ENCODE assay signal across 24 cellular contexts in genomic region chr5:31078931-31079330, GRCh38.
"Had no signal": no experiment of that assay in that cellular context is flagged by ENCODE, and none has a peak within 500 bp of the region (broad histone marks: within the 10 kb centered on the region; RNA-seq: fewer than 3 reads in every experiment).

No MANE protein-coding gene starts in this region.

- H3K27ac ChIP-seq: adrenal gland, ascending aorta, cardiac muscle cell, lower lobe of right lung, right lobe of liver, testis had no signal

- H3K4me3 ChIP-seq: adrenal gland, ascending aorta, cardiac muscle cell, lower lobe of right lung, right lobe of liver, testis had no signal

- DNase-seq: activated CD4-positive, alpha-beta T cell treated with anti-CD3 and anti-CD28 coated beads for 4 hours; activated CD4-positive, alpha-beta T cell treated with anti-CD3 and anti-CD28 coated beads, Interleukin-2, amount 50 U/mL, for 4 hours; activated CD8-positive, alpha-beta memory T cell treated with anti-CD3 and anti-CD28 coated beads for 24 hours; activated effector memory CD4-positive, alpha-beta T cell treated with Interleukin-2 at 50 U/mL for 16 hours; activated naive CD4-positive, alpha-beta T cell treated with Interleukin-2 at 50 U/mL for 16 hours; activated naive CD8-positive, alpha-beta T cell treated with anti-CD3 and anti-CD28 coated beads for 36 hours; adrenal gland; cortex of kidney; kidney glomerular epithelial cell; lower lobe of right lung; mesenchymal stem cell; naive thymus-derived CD8-positive, alpha-beta T cell; posterior cingulate gyrus; right lobe of liver; stimulated activated CD4-positive, alpha-beta T cell treated with anti-CD3 and anti-CD28 coated beads, Interleukin-12 subunit alpha, Interleukin-12 subunit beta, amount 100 ng/mL, for 4 hours; stimulated activated CD4-positive, alpha-beta T cell treated with anti-CD3 and anti-CD28 coated beads, Interleukin-4, amount 100 ng/mL, for 1 hour; stimulated activated naive CD8-positive, alpha-beta T cell treated with anti-CD3 and anti-CD28 coated beads, Interleukin-15, Interleukin-2, amounts not matched to agents 100 U/mL and 50 U/mL, for 24 hours; T-helper 2 cell; testis; trophoblast cell had no signal

- H3K36me3 ChIP-seq: adrenal gland, ascending aorta, cardiac muscle cell, lower lobe of right lung, right lobe of liver had no signal

- H3K9me3 ChIP-seq: adrenal gland, ascending aorta, lower lobe of right lung, right lobe of liver, testis had no signal

- H3K27ac Mint-ChIP-seq: activated naive CD8-positive, alpha-beta T cell treated with anti-CD3 and anti-CD28 coated beads for 36 hours; naive thymus-derived CD8-positive, alpha-beta T cell had no signal

- ATAC-seq: left lobe of liver; lower lobe of right lung; naive thymus-derived CD8-positive, alpha-beta T cell; right lobe of liver; stimulated activated naive CD8-positive, alpha-beta T cell treated with anti-CD3 and anti-CD28 coated beads, Interleukin-15, Interleukin-2, amounts not matched to agents 100 U/mL and 50 U/mL, for 24 hours had no signal

- H3K36me3 Mint-ChIP-seq: activated naive CD8-positive, alpha-beta T cell treated with anti-CD3 and anti-CD28 coated beads for 36 hours; brain; naive thymus-derived CD8-positive, alpha-beta T cell had no signal

- H3K4me1 Mint-ChIP-seq: activated naive CD8-positive, alpha-beta T cell treated with anti-CD3 and anti-CD28 coated beads for 36 hours; naive thymus-derived CD8-positive, alpha-beta T cell had no signal

- H3K4me3 Mint-ChIP-seq: activated naive CD8-positive, alpha-beta T cell treated with anti-CD3 and anti-CD28 coated beads for 36 hours; brain; naive thymus-derived CD8-positive, alpha-beta T cell had no signal

- H3K27me3 ChIP-seq: adrenal gland, ascending aorta, cardiac muscle cell, right lobe of liver, testis had no signal

- H3K4me1 ChIP-seq: adrenal gland, ascending aorta, lower lobe of right lung, right lobe of liver, testis had no signal

- H3K27me3 Mint-ChIP-seq: activated naive CD8-positive, alpha-beta T cell treated with anti-CD3 and anti-CD28 coated beads for 36 hours; naive thymus-derived CD8-positive, alpha-beta T cell had no signal
